In the genomic region with DNA sequence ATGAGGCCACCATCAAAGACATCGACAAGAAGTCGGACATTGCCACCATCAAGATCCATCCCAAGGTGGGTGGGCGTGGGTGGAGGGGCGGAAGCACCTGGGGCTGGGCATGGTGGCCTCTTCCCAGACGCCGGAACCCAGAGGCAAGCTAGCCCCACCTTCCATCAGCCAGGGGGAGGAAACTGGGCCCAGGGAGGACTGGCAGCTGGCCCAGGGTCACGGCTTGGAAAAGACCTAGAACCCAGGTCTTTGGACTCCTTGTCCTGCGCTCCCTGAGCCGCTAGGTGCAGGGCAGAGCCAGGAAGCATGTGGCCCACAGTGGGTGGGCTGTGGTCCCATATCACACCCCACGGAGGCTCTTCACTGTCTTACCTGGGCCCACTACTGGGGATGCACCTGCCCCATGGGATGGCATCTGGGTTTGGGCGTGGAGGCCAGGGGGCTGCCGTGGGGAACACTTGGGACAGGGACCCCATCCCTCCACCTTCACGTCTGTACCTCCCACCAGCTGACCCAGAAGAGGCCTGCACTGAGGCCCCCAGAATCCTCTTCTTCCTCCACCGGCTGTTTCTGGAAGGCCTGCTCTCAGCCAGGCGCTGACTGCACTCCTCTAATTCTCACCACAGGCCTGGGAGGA, we compare ENCODE assay signal across 33 cellular contexts. TPM values are rescaled to one million over a fixed set of nuclear protein-coding genes. Genes with fewer than 3 reads are reported as not detected.
"Had no signal": no experiment of that assay in that cellular context is flagged by ENCODE, and none has a peak within 500 bp of the region (broad histone marks: within the 10 kb centered on the region; RNA-seq: fewer than 3 reads in every experiment).

No MANE protein-coding gene starts in this region.

- H3K9me3 Mint-ChIP-seq: activated CD4-positive, alpha-beta memory T cell treated with anti-CD3 and anti-CD28 coated beads for 36 hours; activated naive CD4-positive, alpha-beta T cell treated with anti-CD3 and anti-CD28 coated beads, Interleukin-2, amount 10 ng/mL, durations not matched to agents 7 days and 5 days; activated naive CD8-positive, alpha-beta T cell treated with anti-CD3 and anti-CD28 coated beads, Interleukin-2, amount 10 ng/mL, durations not matched to agents 7 days and 5 days; activated T-helper 1 cell treated with anti-CD3 and anti-CD28 coated beads, Interleukin-12 subunit alpha, Interleukin-12 subunit beta, Interleukin-2, Interleukin-4 antibody, amounts not matched to agents 30 ng/mL and 10 ng/mL and 1 ng/mL, durations not matched to agents 14 hours and 24 hours and 36 hours; immature natural killer cell; natural killer cell treated with Interleukin-12 subunit alpha and Interleukin-12 subunit beta and Interleukin-15 and Interleukin-18, amount 100 ng/mL, for 72 hours; stimulated activated effector memory CD8-positive, alpha-beta T cell treated with anti-CD3 and anti-CD28 coated beads, Interleukin-12 subunit alpha, Interleukin-12 subunit beta, amount 100 ng/mL, for 72 hours; stimulated activated naive CD8-positive, alpha-beta T cell treated with anti-CD3 and anti-CD28 coated beads, Interleukin-15, Interleukin-2, amounts not matched to agents 100 ng/mL and 50 ng/mL, for 24 hours; T-helper 1 cell treated with Interleukin-12 subunit alpha and Interleukin-12 subunit beta and Interleukin-4 antibody, amounts not matched to agents 30 μg/mL and 1 μg/mL, for 36 hours; type B pancreatic cell had no signal

- H3K36me3 ChIP-seq: brain microvascular endothelial cell, ovary, prostate gland, thoracic aorta, uterus, WERI-Rb-1 had no signal

- H3K27me3 Mint-ChIP-seq: activated CD4-positive, alpha-beta memory T cell treated with anti-CD3 and anti-CD28 coated beads for 36 hours; activated naive CD4-positive, alpha-beta T cell treated with anti-CD3 and anti-CD28 coated beads, Interleukin-2, amount 10 ng/mL, durations not matched to agents 7 days and 5 days; activated naive CD8-positive, alpha-beta T cell treated with anti-CD3 and anti-CD28 coated beads, Interleukin-2, amount 10 ng/mL, durations not matched to agents 7 days and 5 days; natural killer cell treated with Interleukin-12 subunit alpha and Interleukin-12 subunit beta and Interleukin-15 and Interleukin-18, amount 100 ng/mL, for 72 hours; stimulated activated naive CD8-positive, alpha-beta T cell treated with anti-CD3 and anti-CD28 coated beads, Interleukin-15, Interleukin-2, amounts not matched to agents 100 ng/mL and 50 ng/mL, for 24 hours had no signal

- H3K4me3 Mint-ChIP-seq: activated CD4-positive, alpha-beta memory T cell treated with anti-CD3 and anti-CD28 coated beads for 36 hours; activated naive CD4-positive, alpha-beta T cell treated with anti-CD3 and anti-CD28 coated beads, Interleukin-2, amount 10 ng/mL, durations not matched to agents 7 days and 5 days; activated naive CD8-positive, alpha-beta T cell treated with anti-CD3 and anti-CD28 coated beads, Interleukin-2, amount 10 ng/mL, durations not matched to agents 7 days and 5 days; activated T-helper 1 cell treated with anti-CD3 and anti-CD28 coated beads, Interleukin-12 subunit alpha, Interleukin-12 subunit beta, Interleukin-2, Interleukin-4 antibody, amounts not matched to agents 30 ng/mL and 10 ng/mL and 1 ng/mL, durations not matched to agents 14 hours and 24 hours and 36 hours; immature natural killer cell; natural killer cell treated with Interleukin-12 subunit alpha and Interleukin-12 subunit beta and Interleukin-15 and Interleukin-18, amount 100 ng/mL, for 72 hours; stimulated activated effector memory CD8-positive, alpha-beta T cell treated with anti-CD3 and anti-CD28 coated beads, Interleukin-12 subunit alpha, Interleukin-12 subunit beta, amount 100 ng/mL, for 72 hours; stimulated activated naive CD8-positive, alpha-beta T cell treated with anti-CD3 and anti-CD28 coated beads, Interleukin-15, Interleukin-2, amounts not matched to agents 100 ng/mL and 50 ng/mL, for 24 hours; T-helper 1 cell treated with Interleukin-12 subunit alpha and Interleukin-12 subunit beta and Interleukin-4 antibody, amounts not matched to agents 30 μg/mL and 1 μg/mL, for 36 hours; type B pancreatic cell had no signal

- H3K4me1 Mint-ChIP-seq: activated naive CD4-positive, alpha-beta T cell treated with anti-CD3 and anti-CD28 coated beads, Interleukin-2, amount 10 ng/mL, durations not matched to agents 7 days and 5 days; immature natural killer cell had no signal

- H3K4me3 ChIP-seq: gastroesophageal sphincter, lung, mucosa of descending colon, ovary, prostate gland, thoracic aorta, uterus had no signal

- H3K9me3 ChIP-seq: gastroesophageal sphincter, mucosa of descending colon, ovary, prostate gland, thoracic aorta, uterus had no signal

- ATAC-seq: activated CD4-positive, CD25-positive, alpha-beta regulatory T cell treated with anti-CD3 and anti-CD28 coated beads, Interleukin-2, amount 50 U/mL, for 24 hours; gastroesophageal sphincter; left lobe of liver; mucosa of descending colon; natural killer cell treated with Interleukin-12 subunit alpha and Interleukin-12 subunit beta and Interleukin-15 and Interleukin-18, amount 100 ng/mL, for 72 hours; stimulated activated effector memory CD8-positive, alpha-beta T cell treated with anti-CD3 and anti-CD28 coated beads, Interleukin-12 subunit alpha, Interleukin-12 subunit beta, amount 100 ng/mL, for 72 hours had no signal

- DNase-seq: activated CD4-positive, alpha-beta memory T cell treated with anti-CD3 and anti-CD28 coated beads for 36 hours; activated CD4-positive, alpha-beta T cell treated with anti-CD3 and anti-CD28 coated beads for 48 hours; activated CD8-positive, alpha-beta memory T cell treated with anti-CD3 and anti-CD28 coated beads, Interleukin-2, amount 50 U/mL, for 4 hours; activated effector memory CD4-positive, alpha-beta T cell treated with anti-CD3 and anti-CD28 coated beads, Interleukin-2, amount 50 U/mL, for 16 hours; activated naive CD4-positive, alpha-beta T cell treated with anti-CD3 and anti-CD28 coated beads, Interleukin-2, amount 10 ng/mL, durations not matched to agents 7 days and 5 days; activated naive CD8-positive, alpha-beta T cell treated with anti-CD3 and anti-CD28 coated beads, Interleukin-2, amount 10 ng/mL, durations not matched to agents 7 days and 5 days; activated T-cell treated with anti-CD3 and anti-CD28 coated beads, Interleukin-2, amount 50 U/mL, for 1 hour; brain microvascular endothelial cell; caudate nucleus; head of caudate nucleus; hypothalamus; immature natural killer cell; mesendoderm; stimulated activated CD4-positive, alpha-beta T cell treated with anti-CD3 and anti-CD28 coated beads, Interleukin-12 subunit alpha, Interleukin-12 subunit beta, amount 100 ng/mL, for 4 hours; stimulated activated CD4-positive, alpha-beta T cell treated with anti-CD3 and anti-CD28 coated beads, Interleukin-4, amount 100 ng/mL, for 1 hour; T1000; uterus; WERI-Rb-1 had no signal

- H3K36me3 Mint-ChIP-seq: activated CD4-positive, alpha-beta memory T cell treated with anti-CD3 and anti-CD28 coated beads for 36 hours; activated naive CD4-positive, alpha-beta T cell treated with anti-CD3 and anti-CD28 coated beads, Interleukin-2, amount 10 ng/mL, durations not matched to agents 7 days and 5 days; activated naive CD8-positive, alpha-beta T cell treated with anti-CD3 and anti-CD28 coated beads, Interleukin-2, amount 10 ng/mL, durations not matched to agents 7 days and 5 days; immature natural killer cell; natural killer cell treated with Interleukin-12 subunit alpha and Interleukin-12 subunit beta and Interleukin-15 and Interleukin-18, amount 100 ng/mL, for 72 hours; type B pancreatic cell had no signal

- H3K27ac ChIP-seq: brain microvascular endothelial cell, gastroesophageal sphincter, ovary, prostate gland, thoracic aorta, uterus, WERI-Rb-1 had no signal

- H3K27me3 ChIP-seq: brain microvascular endothelial cell, gastroesophageal sphincter, ovary, uterus had no signal

- H3K27ac Mint-ChIP-seq: activated CD4-positive, alpha-beta memory T cell treated with anti-CD3 and anti-CD28 coated beads for 36 hours; activated naive CD4-positive, alpha-beta T cell treated with anti-CD3 and anti-CD28 coated beads, Interleukin-2, amount 10 ng/mL, durations not matched to agents 7 days and 5 days; activated naive CD8-positive, alpha-beta T cell treated with anti-CD3 and anti-CD28 coated beads, Interleukin-2, amount 10 ng/mL, durations not matched to agents 7 days and 5 days; activated T-helper 1 cell treated with anti-CD3 and anti-CD28 coated beads, Interleukin-12 subunit alpha, Interleukin-12 subunit beta, Interleukin-2, Interleukin-4 antibody, amounts not matched to agents 30 ng/mL and 10 ng/mL and 1 ng/mL, durations not matched to agents 14 hours and 24 hours and 36 hours; immature natural killer cell; natural killer cell treated with Interleukin-12 subunit alpha and Interleukin-12 subunit beta and Interleukin-15 and Interleukin-18, amount 100 ng/mL, for 72 hours; stimulated activated effector memory CD8-positive, alpha-beta T cell treated with anti-CD3 and anti-CD28 coated beads, Interleukin-12 subunit alpha, Interleukin-12 subunit beta, amount 100 ng/mL, for 72 hours; stimulated activated naive CD8-positive, alpha-beta T cell treated with anti-CD3 and anti-CD28 coated beads, Interleukin-15, Interleukin-2, amounts not matched to agents 100 ng/mL and 50 ng/mL, for 24 hours; T-helper 1 cell treated with Interleukin-12 subunit alpha and Interleukin-12 subunit beta and Interleukin-4 antibody, amounts not matched to agents 30 μg/mL and 1 μg/mL, for 36 hours; type B pancreatic cell had no signal

- H3K4me1 ChIP-seq: uterus had no signal

RNA-seq across cellular contexts. Expression of gene HTRA3, which starts 17.3 kb away (rescaled TPM):
- total RNA-seq: activated CD4-positive, alpha-beta memory T cell treated with anti-CD3 and anti-CD28 coated beads for 36 hours; activated CD8-positive, alpha-beta memory T cell treated with anti-CD3 and anti-CD28 coated beads for 36 hours; activated naive CD8-positive, alpha-beta T cell treated with anti-CD3 and anti-CD28 coated beads, Interleukin-2, amount 10 ng/mL, durations not matched to agents 7 days and 5 days; activated T-helper 1 cell treated with anti-CD3 and anti-CD28 coated beads, Interleukin-12 subunit alpha, Interleukin-12 subunit beta, Interleukin-2, Interleukin-4 antibody, amounts not matched to agents 30 ng/mL and 10 ng/mL and 1 ng/mL, durations not matched to agents 14 hours and 24 hours and 36 hours; natural killer cell treated with Interleukin-12 subunit alpha and Interleukin-12 subunit beta and Interleukin-15 and Interleukin-18, amount 100 ng/mL, for 72 hours had no signal
